In genomic region chr11:126310229-126310991, GRCh38 we compare ENCODE assay signal across 8 cellular contexts. TPM values are rescaled to one million over a fixed set of nuclear protein-coding genes. Genes with fewer than 3 reads are reported as not detected.
DNase-seq lines count a peak whose midpoint lies in the region; ATAC-seq and TF ChIP-seq lines count a peak whose summit lies in the region.

No MANE protein-coding gene starts in this region.

- H3K4me1 ChIP-seq in adipocyte (ENCODE audit: control insufficient read depth, insufficient read depth, low read length) (peaks cover 15% of the 10 kb centered on the region), heart left ventricle (peaks cover 0 to 27% (median 7%) of the 10 kb centered on the region in 12 donors)

- DNase-seq in COR-L47 (lab: John Stamatoyannopoulos, UW) (peak; percentile 29), SKM-1 treated with dmso at 0.1 percent for 144 hours (lab: John Stamatoyannopoulos, UW; ENCODE audit: unreplicated experiment) (peak; percentile 32), adipocyte (ENCODE audit: low read depth) (peak; percentile 91), heart left ventricle (peak; percentile 78 to 89 (median 81)), progenitor cell of endocrine pancreas (ENCODE audit: low spot score, unreplicated experiment) (peak; percentile 69)

- H3K36me3 ChIP-seq in adipocyte (ENCODE audit: control insufficient read depth, insufficient read depth, low read length, severe bottlenecking) (peaks cover 6% of the 10 kb centered on the region), heart left ventricle (peaks cover 0 to 50% (median 29%) of the 10 kb centered on the region in 9 donors)

- H3K27me3 ChIP-seq in adipocyte (replicated peaks; ENCODE audit: control insufficient read depth, insufficient read depth, low read length) (no peaks in the 10 kb centered on the region), heart left ventricle (no peaks in the 10 kb centered on the region)

- no peak overlapping the region for H3K4me3 Mint-ChIP-seq in progenitor cell of endocrine pancreas (ENCODE audit: low read depth)

- peak overlapping the region; percentile 37 for H3K9ac ChIP-seq in adipocyte (ENCODE audit: low read length)

- H3K4me1 Mint-ChIP-seq in progenitor cell of endocrine pancreas (ENCODE audit: low read depth) = peaks cover 6% of the 10 kb centered on the region

- peak; percentile 35 for ATAC-seq in GM21423 (IDR thresholded peaks at IDR 0.05; ENCODE audit: unreplicated experiment)
- ATAC-seq in heart left ventricle = peak; percentile 84 to 95 (median 94)
- ATAC-seq in HG03135 (IDR thresholded peaks at IDR 0.05; ENCODE audit: unreplicated experiment) = no peak

- TF ChIP-seq CTCF in LNCAP (IDR thresholded peaks at IDR 0.05) (peak; percentile 89), heart left ventricle (IDR thresholded peaks at IDR 0.05) (peak; percentile 84 to 95 (median 89)), progenitor cell of endocrine pancreas (IDR thresholded peaks at IDR 0.05; ENCODE audit: unreplicated experiment) (peak; percentile 90)

- intact Hi-C loops in heart left ventricle (cut with DNase I) = loop anchor here (1.0 to 10.0 kb wide), 19 partner anchors 37 to 1034 kb away; partner anchors contain the start of gene ST3GAL4 (in 1 of the 10)

- H3K4me3 ChIP-seq in adipocyte (ENCODE audit: low read length) = no peak overlapping the region
- no peak overlapping the region for H3K4me3 ChIP-seq in heart left ventricle

- peak overlapping the region; percentile 3 for H3K27ac Mint-ChIP-seq in progenitor cell of endocrine pancreas

- no peaks in the 10 kb centered on the region for H3K9me3 ChIP-seq in adipocyte (ENCODE audit: control insufficient read depth, low read length)
- no peaks in the 10 kb centered on the region for H3K9me3 ChIP-seq in heart left ventricle

- H3K27me3 Mint-ChIP-seq in progenitor cell of endocrine pancreas = no peaks in the 10 kb centered on the region

- no peaks in the 10 kb centered on the region for H3K36me3 Mint-ChIP-seq in progenitor cell of endocrine pancreas (ENCODE audit: insufficient read depth)

- WGBS in heart left ventricle, 4 donors = 47 to 64% (median 62%) methylated on average over 9 of the region's 9 CpGs

- H3K9me3 Mint-ChIP-seq in progenitor cell of endocrine pancreas (ENCODE audit: low read depth) = no peaks in the 10 kb centered on the region

- TF ChIP-seq POLR2A in heart left ventricle (IDR thresholded peaks at IDR 0.05) = no peak

- peak overlapping the region in 3 of 12 donors; percentile 7 to 16 (median 11) for H3K27ac ChIP-seq in heart left ventricle

RNA-seq across cellular contexts. Expression of gene DCPS, which starts 6.5 kb away (rescaled TPM):
- total RNA-seq in heart left ventricle = 10 to 100 TPM in 5 of 9 donors, 1 to 10 TPM in 4; 7.7 to 15.5 (median 11.1) TPM
- 10 to 100 TPM in 1 of 2 donors, 1 to 10 TPM in 1; 8.1 to 18.9 TPM for polyA plus RNA-seq in heart left ventricle
- 14.1 and 17.9 TPM in 2 replicates for total RNA-seq in progenitor cell of endocrine pancreas

RNA-seq across cellular contexts. Expression of gene TIRAP, which starts 27.5 kb away (rescaled TPM):
- total RNA-seq in heart left ventricle (1 to 10 TPM; 5.3 to 9.5 (median 7.6) TPM), progenitor cell of endocrine pancreas (12.8 and 14.3 TPM in 2 replicates)
- polyA plus RNA-seq in heart left ventricle = 1 to 10 TPM; 4.0 to 5.4 TPM

RNA-seq across cellular contexts. Expression of gene FOXRED1, which starts 41.5 kb away (rescaled TPM):
- 10 to 100 TPM; 22.0 to 49.1 (median 31.8) TPM for total RNA-seq in heart left ventricle
- 10 to 100 TPM; 32.8 to 38.4 TPM for polyA plus RNA-seq in heart left ventricle
- 63.8 and 64.7 TPM in 2 replicates for total RNA-seq in progenitor cell of endocrine pancreas

RNA-seq across cellular contexts. Expression of gene SRPRA, which starts 41.7 kb away (rescaled TPM):
- total RNA-seq in heart left ventricle (10 to 100 TPM; 65.0 to 90.8 (median 79.3) TPM), progenitor cell of endocrine pancreas (79.2 and 80.9 TPM in 2 replicates)
- 10 to 100 TPM; 38.4 to 99.3 TPM for polyA plus RNA-seq in heart left ventricle

RNA-seq across cellular contexts. Expression of gene ST3GAL4, which starts 45.1 kb away (rescaled TPM):
- total RNA-seq in heart left ventricle (10 to 100 TPM; 30.6 to 88.5 (median 59.8) TPM), progenitor cell of endocrine pancreas (7.8 and 8.8 TPM in 2 replicates)
- polyA plus RNA-seq in heart left ventricle = 100 to 1,000 TPM in 1 of 2 donors, 10 to 100 TPM in 1; 66.1 to 168 TPM

Comparison
In these comparisons a context has a peak if more than half of its experiments do, and no peak if none do; other contexts are left out.
1. DNase-seq: peak in every context shown above with its lines; median percentile 91 in adipocyte; 81 in heart left ventricle; 69 in progenitor cell of endocrine pancreas; 32 in SKM-1 treated with dmso at 0.1 percent for 144 hours; 29 in COR-L47.